Comparison of ENCODE assay signal across 20 cellular contexts in the genomic region with DNA sequence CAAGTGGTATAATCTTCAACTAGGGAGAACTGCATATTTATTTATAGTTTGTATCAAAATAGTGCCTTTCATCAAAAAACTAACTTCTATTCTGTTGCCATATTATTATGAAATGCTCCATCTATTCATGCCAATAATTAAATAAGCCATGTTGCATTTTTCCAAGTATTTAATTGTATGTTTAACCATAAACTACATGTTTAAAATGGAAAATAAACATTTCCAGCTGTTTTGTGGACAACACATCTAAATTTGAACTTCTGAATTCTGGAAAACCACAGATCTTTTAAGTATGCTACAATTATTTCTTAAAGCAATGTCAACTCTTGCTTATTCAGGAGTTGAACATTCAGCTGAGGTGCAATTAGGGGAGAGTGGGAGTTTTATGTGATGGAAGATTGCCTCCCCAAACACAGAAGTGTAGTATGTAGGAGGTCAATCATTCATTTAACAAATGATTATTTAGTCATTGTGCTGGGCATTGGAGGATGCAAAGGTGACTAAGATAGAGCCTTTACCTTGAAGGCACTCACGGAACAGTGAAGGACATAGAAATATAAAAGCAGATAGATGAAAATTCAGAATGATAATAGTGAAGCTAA.
"Had no signal": no experiment of that assay in that cellular context is flagged by ENCODE, and none has a peak within 500 bp of the region (broad histone marks: within the 10 kb centered on the region; RNA-seq: fewer than 3 reads in every experiment).

No MANE protein-coding gene starts in this region.

- H3K9me3 ChIP-seq: colonic mucosa, gastroesophageal sphincter, mucosa of descending colon, stomach, thoracic aorta, transverse colon had no signal

- H3K36me3 ChIP-seq: colonic mucosa, gastroesophageal sphincter, right atrium auricular region, sigmoid colon, stomach, thoracic aorta, transverse colon had no signal

- H3K4me3 ChIP-seq: colonic mucosa, gastroesophageal sphincter, mucosa of descending colon, right atrium auricular region, sigmoid colon, stomach, thoracic aorta, transverse colon had no signal

- H3K27me3 ChIP-seq: colonic mucosa, gastroesophageal sphincter, right atrium auricular region, sigmoid colon, stomach, transverse colon had no signal

- H3K4me1 ChIP-seq: colonic mucosa had no signal

- DNase-seq: colonic mucosa; effector CD4-positive, alpha-beta T cell; glutamatergic neuron; immature natural killer cell; left colon; mammary epithelial cell; mucosa of descending colon; natural killer cell; posterior cingulate gyrus; sigmoid colon; small intestine; stimulated activated CD4-positive, alpha-beta T cell treated with anti-CD3 and anti-CD28 coated beads, Interleukin-12 subunit alpha, Interleukin-12 subunit beta, amount 100 ng/mL, for 4 hours; stimulated activated naive CD4-positive, alpha-beta T cell; stomach; substantia nigra; transverse colon had no signal

- H3K27ac ChIP-seq: colonic mucosa, right atrium auricular region, sigmoid colon, stomach, thoracic aorta, transverse colon had no signal

- FAIRE-seq: keratinocyte, small intestine had no signal
